ENCODE assay signal across 10 cellular contexts in genomic region chr2:183057333-183057985, GRCh38. TPM values are rescaled to one million over a fixed set of nuclear protein-coding genes. Genes with fewer than 3 reads are reported as not detected.
DNase-seq lines count a peak whose midpoint lies in the region; ATAC-seq and TF ChIP-seq lines count a peak whose summit lies in the region.
"Had no signal": no experiment of that assay in that cellular context is flagged by ENCODE, and none has a peak within 500 bp of the region (broad histone marks: within the 10 kb centered on the region; RNA-seq: fewer than 3 reads in every experiment).

No MANE protein-coding gene starts in this region.

- H3K4me1 Mint-ChIP-seq in stimulated activated naive CD8-positive, alpha-beta T cell treated with anti-CD3 and anti-CD28 coated beads, Interleukin-15, amount 100 ng/mL, for 72 hours, result no peaks in the 10 kb centered on the region

- H3K27ac Mint-ChIP-seq in stimulated activated naive CD8-positive, alpha-beta T cell treated with anti-CD3 and anti-CD28 coated beads, Interleukin-15, amount 100 ng/mL, for 72 hours, result no peak overlapping the region

- H3K9me3 Mint-ChIP-seq in stimulated activated naive CD8-positive, alpha-beta T cell treated with anti-CD3 and anti-CD28 coated beads, Interleukin-15, amount 100 ng/mL, for 72 hours, result no peaks in the 10 kb centered on the region

- H3K4me3 Mint-ChIP-seq in stimulated activated naive CD8-positive, alpha-beta T cell treated with anti-CD3 and anti-CD28 coated beads, Interleukin-15, amount 100 ng/mL, for 72 hours, result no peak overlapping the region

- DNase-seq in fibroblast of the aortic adventitia (ENCODE audit: low read depth) (peak; percentile 22), glomerular visceral epithelial cell (ENCODE audit: extremely low spot score) (no peak), globus pallidus (ENCODE audit: low spot score) (no peak), HPDE6-E6E7 (ENCODE audit: extremely low spot score) (no peak)
- no peak for DNase-seq in stimulated activated naive CD8-positive, alpha-beta T cell treated with anti-CD3 and anti-CD28 coated beads, Interleukin-15, amount 100 ng/mL, for 72 hours
- DNase-seq: left ventricle myocardium superior had no signal

- TF ChIP-seq CTCF in fibroblast of the aortic adventitia (IDR thresholded peaks at IDR 0.05; ENCODE audit: insufficient read depth, low read length), result no peak

- H3K27me3 Mint-ChIP-seq in stimulated activated naive CD8-positive, alpha-beta T cell treated with anti-CD3 and anti-CD28 coated beads, Interleukin-15, amount 100 ng/mL, for 72 hours, result peaks cover 30% of the 10 kb centered on the region

- no peak overlapping the region for H3K4me3 ChIP-seq in fibroblast of the aortic adventitia (ENCODE audit: low read depth, low read length)
- H3K4me3 ChIP-seq: BLaER1 treated with 17β-estradiol and CSF1 and Interleukin-3, amounts not matched to agents 10 nM and 100 nM had no signal

- ATAC-seq in GM18858 (IDR thresholded peaks at IDR 0.05; ENCODE audit: unreplicated experiment) (peak; percentile 39), GM21619 (IDR thresholded peaks at IDR 0.05; ENCODE audit: unreplicated experiment) (peak; percentile 48), HG03135 (IDR thresholded peaks at IDR 0.05; ENCODE audit: unreplicated experiment) (peak; percentile 44)
- no peak for ATAC-seq in stimulated activated naive CD8-positive, alpha-beta T cell treated with anti-CD3 and anti-CD28 coated beads, Interleukin-15, amount 100 ng/mL, for 72 hours
- ATAC-seq: left ventricle myocardium superior had no signal

RNA-seq across cellular contexts. Expression of gene NCKAP1, which starts 19.2 kb away (rescaled TPM):
- total RNA-seq in fibroblast of the aortic adventitia (ENCODE audit: low replicate concordance), result 76.4 and 167 TPM in 2 replicates

RNA-seq across cellular contexts. Expression of gene DUSP19, which starts 21.1 kb away (rescaled TPM):
- 1.6 and 4.8 TPM in 2 replicates for total RNA-seq in fibroblast of the aortic adventitia (ENCODE audit: low replicate concordance)
